Comparison of ENCODE assay signal across 1 cellular context in the genomic region with DNA sequence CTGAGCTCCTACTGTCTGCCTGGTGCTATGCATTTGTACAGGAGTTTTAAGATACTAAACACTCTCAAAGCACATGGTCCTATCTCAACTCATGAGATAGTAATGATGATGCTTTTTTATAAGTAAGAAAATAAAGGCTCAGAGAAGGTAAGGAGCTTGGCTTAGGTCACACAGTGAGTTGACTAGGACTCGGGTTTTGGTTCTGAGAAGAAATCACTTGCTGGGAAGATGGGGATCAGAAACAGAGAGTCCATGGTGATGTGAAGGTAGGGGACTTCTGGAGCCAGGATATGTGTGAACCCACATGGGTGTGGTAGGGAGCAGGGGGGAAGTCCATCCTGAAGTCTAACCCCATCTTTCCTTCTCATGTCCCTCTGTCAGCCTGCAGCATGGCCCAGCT.
TF ChIP-seq lines count a peak whose summit lies in the region.

No MANE protein-coding gene starts in this region.

TF ChIP-seq in HepG2, 621 proteins besides CTCF, POLR2A, EP300 and RAD21:
- TF ChIP-seq, protein P1, sequence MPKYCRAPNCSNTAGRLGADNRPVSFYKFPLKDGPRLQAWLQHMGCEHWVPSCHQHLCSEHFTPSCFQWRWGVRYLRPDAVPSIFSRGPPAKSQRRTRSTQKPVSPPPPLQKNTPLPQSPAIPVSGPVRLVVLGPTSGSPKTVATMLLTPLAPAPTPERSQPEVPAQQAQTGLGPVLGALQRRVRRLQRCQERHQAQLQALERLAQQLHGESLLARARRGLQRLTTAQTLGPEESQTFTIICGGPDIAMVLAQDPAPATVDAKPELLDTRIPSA (CRISPR knock-in tag; IDR thresholded peaks at IDR 0.05; ENCODE audit: borderline replicate concordance) = no peak
- TF ChIP-seq ZNF768 (CRISPR knock-in tag; IDR thresholded peaks at IDR 0.05) = peak; percentile 33; the same call in 1 of the 2 replicates
